12 cellular contexts compared by ENCODE assay signal in the genomic region with DNA sequence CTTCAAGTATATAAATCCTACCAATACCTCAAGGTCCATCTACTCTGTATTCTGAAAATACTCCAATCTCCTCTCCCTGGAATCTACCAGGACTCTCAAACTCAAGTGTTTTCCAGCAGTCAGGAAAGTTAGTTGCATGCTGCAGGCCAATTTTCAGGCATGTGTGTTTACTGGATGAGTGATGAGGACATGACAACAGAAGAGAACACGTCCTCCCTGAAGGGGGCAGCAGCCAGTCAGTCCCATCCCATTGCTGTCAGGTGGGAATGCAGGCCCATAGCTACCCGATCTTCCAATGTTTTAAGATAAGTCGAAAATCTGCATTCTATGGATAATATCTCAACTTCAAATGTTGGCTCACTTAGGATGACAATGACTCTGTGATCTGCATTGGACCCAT.
DNase-seq lines count a peak whose midpoint lies in the region; ATAC-seq and TF ChIP-seq lines count a peak whose summit lies in the region.
"Had no signal": no experiment of that assay in that cellular context is flagged by ENCODE, and none has a peak within 500 bp of the region (broad histone marks: within the 10 kb centered on the region; RNA-seq: fewer than 3 reads in every experiment).

No MANE protein-coding gene starts in this region.

- DNase-seq in NCI-H748 (lab: John Stamatoyannopoulos, UW; ENCODE audit: unreplicated experiment): peak; percentile 45
- DNase-seq in NCI-H748 treated with DMSO at 0.1 percent for 48 hours (lab: John Stamatoyannopoulos, UW): no peak
- DNase-seq in NCI-H69 (lab: John Stamatoyannopoulos, UW): peak; percentile 31
- no peak for DNase-seq in epithelial cell of proximal tubule (ENCODE audit: low read depth)
- DNase-seq in smooth muscle cell (lab: John Stamatoyannopoulos, UW; ENCODE audit: unreplicated experiment): no peak
- no peak for DNase-seq in dermis blood vessel endothelial cell
- no peak for DNase-seq in activated CD4-positive, alpha-beta T cell treated with anti-CD3 and anti-CD28 coated beads for 4 hours
- DNase-seq: esophagus squamous epithelium, IMR-90, T1000, thyroid gland had no signal

- no peak overlapping the region for H3K9ac ChIP-seq in smooth muscle cell (ENCODE audit: low read depth)

- no peaks in the 10 kb centered on the region for H3K9me3 ChIP-seq in smooth muscle cell (replicated peaks; ENCODE audit: low read depth)
- H3K9me3 ChIP-seq: thyroid gland had no signal

- 32% methylated on average over 3 of the region's 3 CpGs for WGBS in smooth muscle cell (ENCODE audit: low lambda C conversion rate)

- H3K27me3 ChIP-seq in smooth muscle cell (ENCODE audit: low read depth): no peaks in the 10 kb centered on the region
- H3K27me3 ChIP-seq: esophagus squamous epithelium, thyroid gland had no signal

- no peak overlapping the region for H2AFZ ChIP-seq in smooth muscle cell (ENCODE audit: low read depth)

- no peak overlapping the region for H3K27ac ChIP-seq in smooth muscle cell (ENCODE audit: low read depth)
- H3K27ac ChIP-seq: esophagus squamous epithelium, thyroid gland had no signal

- H4K20me1 ChIP-seq in smooth muscle cell (ENCODE audit: low read depth): no peaks in the 10 kb centered on the region

- peaks cover 21% of the 10 kb centered on the region for H3K4me1 ChIP-seq in smooth muscle cell (ENCODE audit: low read depth)
- H3K4me1 ChIP-seq: esophagus squamous epithelium had no signal

- H3K36me3 ChIP-seq in smooth muscle cell (ENCODE audit: low read depth): no peaks in the 10 kb centered on the region
- H3K36me3 ChIP-seq: esophagus squamous epithelium, thyroid gland had no signal

- H3F3A ChIP-seq in smooth muscle cell (ENCODE audit: low read depth): no peaks in the 10 kb centered on the region

- H3K4me2 ChIP-seq in smooth muscle cell: no peak overlapping the region

- no peaks in the 10 kb centered on the region for H3K79me2 ChIP-seq in smooth muscle cell (ENCODE audit: low read depth)

- ATAC-seq in HG02884 (IDR thresholded peaks at IDR 0.05; ENCODE audit: unreplicated experiment): no peak

- H3K4me3 ChIP-seq in epithelial cell of proximal tubule (ENCODE audit: low read depth, low read length) (no peak overlapping the region), smooth muscle cell (no peak overlapping the region)
- H3K4me3 ChIP-seq: esophagus squamous epithelium, thyroid gland had no signal

- TF ChIP-seq CTCF in epithelial cell of proximal tubule (conservative IDR thresholded peaks at IDR 0.05; ENCODE audit: low read depth, low read length) (peak; percentile 70), smooth muscle cell (IDR thresholded peaks at IDR 0.05; ENCODE audit: borderline replicate concordance, insufficient read depth, poor library complexity, severe bottlenecking) (peak; percentile 9)

Comparison
In these comparisons a context has a peak if more than half of its experiments do, and no peak if none do; other contexts are left out.
1. DNase-seq: peak in NCI-H748 (single experiment) and NCI-H69 (single experiment); none in NCI-H748 treated with DMSO at 0.1 percent for 48 hours (single experiment), epithelial cell of proximal tubule (single experiment), smooth muscle cell (single experiment), dermis blood vessel endothelial cell (single experiment) and activated CD4-positive, alpha-beta T cell treated with anti-CD3 and anti-CD28 coated beads for 4 hours (0 of 2).